Comparison of ENCODE assay signal across 25 cellular contexts in genomic region chr7:67907792-67908191, GRCh38.
"Had no signal": no experiment of that assay in that cellular context is flagged by ENCODE, and none has a peak within 500 bp of the region (broad histone marks: within the 10 kb centered on the region; RNA-seq: fewer than 3 reads in every experiment).

No MANE protein-coding gene starts in this region.

- H3K4me1 ChIP-seq: stomach, suprapubic skin, testis, tibial artery, tibial nerve, transverse colon, upper lobe of left lung, uterus, vagina had no signal

- ATAC-seq: stimulated activated effector memory CD8-positive, alpha-beta T cell treated with anti-CD3 and anti-CD28 coated beads, Interleukin-12 subunit alpha, Interleukin-12 subunit beta, amount 100 ng/mL, for 72 hours; stimulated activated memory B cell treated with anti-CD40 and anti-IgM and Interleukin-4, amounts not matched to agents 10 μg/mL and 1 μg/mL and 100 μg/mL, for 72 hours; stimulated activated naive B cell treated with anti-CD40 and anti-IgM and Interleukin-4, amounts not matched to agents 10 μg/mL and 1 μg/mL and 100 μg/mL, for 72 hours; stimulated activated naive CD8-positive, alpha-beta T cell treated with anti-CD3 and anti-CD28 coated beads, Interleukin-15, amount 100 ng/mL, for 72 hours; stimulated activated naive CD8-positive, alpha-beta T cell treated with anti-CD3 and anti-CD28 coated beads, Interleukin-15, Interleukin-2, amounts not matched to agents 100 U/mL and 50 U/mL, for 24 hours had no signal

- DNase-seq: stimulated activated CD4-positive, alpha-beta T cell treated with anti-CD3 and anti-CD28 coated beads, Interleukin-2, amount 100 ng/mL, for 24 hours; stimulated activated CD4-positive, alpha-beta T cell treated with anti-CD3 and anti-CD28 coated beads, Interleukin-2, amount 100 ng/mL, for 48 hours; stimulated activated CD4-positive, alpha-beta T cell treated with anti-CD3 and anti-CD28 coated beads, Interleukin-4, amount 100 ng/mL, for 1 hour; stimulated activated CD4-positive, alpha-beta T cell treated with anti-CD3 and anti-CD28 coated beads, Interleukin-4, amount 100 ng/mL, for 24 hours; stimulated activated CD4-positive, alpha-beta T cell treated with anti-CD3 and anti-CD28 coated beads, Interleukin-4, amount 100 ng/mL, for 4 hours; stimulated activated CD8-positive, alpha-beta memory T cell treated with anti-CD3 and anti-CD28 coated beads, Interleukin-4, amount 100 ng/mL, for 48 hours; stimulated activated naive B cell treated with anti-CD40 and anti-IgM and Interleukin-4, amounts not matched to agents 10 μg/mL and 1 μg/mL and 100 μg/mL, for 72 hours; stimulated activated naive CD4-positive, alpha-beta T cell; stimulated activated naive CD4-positive, alpha-beta T cell treated with Interleukin-2 at 50 U/mL for 16 hours; stimulated activated naive CD8-positive, alpha-beta T cell treated with anti-CD3 and anti-CD28 coated beads, Interleukin-15, amount 100 ng/mL, for 72 hours; stimulated activated naive CD8-positive, alpha-beta T cell treated with anti-CD3 and anti-CD28 coated beads, Interleukin-15, Interleukin-2, amounts not matched to agents 100 U/mL and 50 U/mL, for 24 hours; stomach; substantia nigra; testis; tibial artery; transverse colon; trophoblast cell; uterus had no signal

- H3K27ac ChIP-seq: stomach, suprapubic skin, testis, thoracic aorta, tibial artery, tibial nerve, transverse colon, upper lobe of left lung, uterus, vagina had no signal

- H3K4me3 ChIP-seq: stomach, suprapubic skin, testis, thoracic aorta, tibial artery, tibial nerve, transverse colon, upper lobe of left lung, uterus, vagina had no signal

- H3K36me3 ChIP-seq: stomach, suprapubic skin, thoracic aorta, tibial artery, tibial nerve, transverse colon, upper lobe of left lung, uterus, vagina had no signal

- H3K27me3 ChIP-seq: stomach, suprapubic skin, testis, tibial artery, tibial nerve, transverse colon, upper lobe of left lung, uterus, vagina had no signal

- H3K9me3 ChIP-seq: stomach, suprapubic skin, testis, thoracic aorta, tibial artery, tibial nerve, transverse colon, upper lobe of left lung, uterus, vagina had no signal
